ENCODE assay signal across 8 cellular contexts in the genomic region with DNA sequence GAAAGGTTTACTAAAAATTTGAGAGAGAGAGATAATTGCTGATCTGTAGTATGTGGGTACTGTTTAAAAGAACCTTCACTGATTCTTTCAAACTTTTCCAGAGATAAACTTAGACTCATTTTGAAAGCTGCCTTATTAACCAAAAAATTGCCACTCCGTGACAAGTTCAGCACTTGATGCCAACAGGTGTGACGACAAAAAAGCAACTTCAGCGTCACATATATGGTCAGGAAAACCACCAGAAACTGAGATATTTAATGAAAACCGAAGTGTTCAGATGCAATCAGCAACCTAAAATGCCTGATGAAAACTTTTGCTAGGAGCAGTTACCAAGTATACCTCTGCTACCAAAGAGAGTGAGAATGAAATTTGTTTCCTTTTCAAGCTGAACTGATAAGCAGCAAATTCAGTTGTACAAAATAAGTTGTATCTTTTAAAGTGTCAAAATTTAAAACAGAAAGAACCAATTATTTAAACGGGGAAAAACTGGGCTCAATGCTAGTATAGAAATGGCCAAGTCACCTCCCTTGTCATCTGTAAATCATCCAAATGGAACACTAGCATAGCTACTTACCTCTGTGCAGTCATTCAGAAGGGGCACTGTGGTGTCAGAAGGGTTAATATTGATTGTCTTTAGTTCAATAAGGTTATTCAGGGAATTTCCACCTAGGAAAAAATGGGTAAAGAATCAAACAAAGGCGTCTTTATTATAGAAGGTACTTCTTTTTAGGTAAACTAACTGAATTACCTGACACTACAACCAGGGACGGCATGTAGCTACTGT.
"Had no signal": no experiment of that assay in that cellular context is flagged by ENCODE, and none has a peak within 500 bp of the region (broad histone marks: within the 10 kb centered on the region; RNA-seq: fewer than 3 reads in every experiment).

No MANE protein-coding gene starts in this region.

- DNase-seq: H9, HCEC 1CT, IMR-90, KBM-7 had no signal

- H3K4me3 Mint-ChIP-seq: GM23338, H9 had no signal

- H3K27ac Mint-ChIP-seq: GM23338, H9 had no signal

- ATAC-seq: GM23338 had no signal

- H2AFZ ChIP-seq: GM23338 had no signal

- H3K27ac ChIP-seq: HL-60 had no signal

- FAIRE-seq: H1, H54 had no signal

- H3K9me3 Mint-ChIP-seq: GM23338, H9 had no signal

- H3K4me2 ChIP-seq: GM23338 had no signal

- H3K4me3 ChIP-seq: GM23338 had no signal
